In genomic region chr11:117633186-117633585, GRCh38 we compare ENCODE assay signal across 24 cellular contexts.
"Had no signal": no experiment of that assay in that cellular context is flagged by ENCODE, and none has a peak within 500 bp of the region (broad histone marks: within the 10 kb centered on the region; RNA-seq: fewer than 3 reads in every experiment).

No MANE protein-coding gene starts in this region.

- H3K4me1 Mint-ChIP-seq: activated CD4-positive, alpha-beta T cell treated with anti-CD3 and anti-CD28 coated beads, Interleukin-2, amount 10 ng/mL, durations not matched to agents 24 days and 14 days; T-cell had no signal

- H3K4me3 Mint-ChIP-seq: activated CD4-positive, alpha-beta memory T cell treated with anti-CD3 and anti-CD28 coated beads for 36 hours; activated CD4-positive, alpha-beta T cell treated with anti-CD3 and anti-CD28 coated beads, Interleukin-2, amount 10 ng/mL, durations not matched to agents 24 days and 14 days; activated T-helper 1 cell treated with anti-CD3 and anti-CD28 coated beads, Interleukin-12 subunit alpha, Interleukin-12 subunit beta, Interleukin-2, Interleukin-4 antibody, amounts not matched to agents 30 ng/mL and 10 ng/mL and 1 ng/mL, durations not matched to agents 14 hours and 24 hours and 36 hours; naive thymus-derived CD4-positive, alpha-beta T cell; T-cell had no signal

- H3K27ac Mint-ChIP-seq: activated CD4-positive, alpha-beta memory T cell treated with anti-CD3 and anti-CD28 coated beads for 36 hours; activated CD4-positive, alpha-beta T cell treated with anti-CD3 and anti-CD28 coated beads, Interleukin-2, amount 10 ng/mL, durations not matched to agents 24 days and 14 days; activated T-helper 1 cell treated with anti-CD3 and anti-CD28 coated beads, Interleukin-12 subunit alpha, Interleukin-12 subunit beta, Interleukin-2, Interleukin-4 antibody, amounts not matched to agents 30 ng/mL and 10 ng/mL and 1 ng/mL, durations not matched to agents 14 hours and 24 hours and 36 hours; naive thymus-derived CD4-positive, alpha-beta T cell; T-cell had no signal

- H3K4me1 ChIP-seq: breast epithelium, colonic mucosa, prostate gland had no signal

- H3K27me3 ChIP-seq: breast epithelium, colonic mucosa, ovary, tibial nerve had no signal

- H3K4me3 ChIP-seq: breast epithelium, colonic mucosa, ovary, prostate gland, tibial nerve had no signal

- H3K9me3 Mint-ChIP-seq: activated CD4-positive, alpha-beta memory T cell treated with anti-CD3 and anti-CD28 coated beads for 36 hours; activated CD4-positive, alpha-beta T cell treated with anti-CD3 and anti-CD28 coated beads, Interleukin-2, amount 10 ng/mL, durations not matched to agents 24 days and 14 days; activated T-helper 1 cell treated with anti-CD3 and anti-CD28 coated beads, Interleukin-12 subunit alpha, Interleukin-12 subunit beta, Interleukin-2, Interleukin-4 antibody, amounts not matched to agents 30 ng/mL and 10 ng/mL and 1 ng/mL, durations not matched to agents 14 hours and 24 hours and 36 hours; naive thymus-derived CD4-positive, alpha-beta T cell; T-cell had no signal

- ATAC-seq: esophagus mucosa; naive thymus-derived CD4-positive, alpha-beta T cell; T-cell had no signal

- H3K9me3 ChIP-seq: breast epithelium, colonic mucosa, ovary, prostate gland, tibial nerve had no signal

- H3K36me3 ChIP-seq: breast epithelium, colonic mucosa, ovary, prostate gland, tibial nerve had no signal

- DNase-seq: activated CD4-positive, alpha-beta memory T cell treated with anti-CD3 and anti-CD28 coated beads for 36 hours; activated CD4-positive, alpha-beta T cell treated with anti-CD3 and anti-CD28 coated beads, Interleukin-2, amount 10 ng/mL, durations not matched to agents 24 days and 14 days; activated CD4-positive, CD25-positive, alpha-beta regulatory T cell treated with anti-CD3 and anti-CD28 coated beads, Interleukin-2, amount 50 U/mL, for 72 hours; activated CD8-positive, alpha-beta memory T cell treated with anti-CD3 and anti-CD28 coated beads, Interleukin-2, amount 50 U/mL, for 4 hours; activated effector memory CD4-positive, alpha-beta T cell treated with anti-CD3 and anti-CD28 coated beads, Interleukin-2, amount 50 U/mL, for 16 hours; activated naive CD4-positive, alpha-beta T cell treated with anti-CD3 and anti-CD28 coated beads, Interleukin-2, amount 50 U/mL, for 16 hours; activated T-cell treated with anti-CD3 and anti-CD28 coated beads, Interleukin-2, amount 50 U/mL, for 1 hour; amniotic stem cell; cerebellar nuclear complex; colonic mucosa; effector memory CD4-positive, alpha-beta T cell; foreskin melanocyte; mammary epithelial cell; midbrain; naive thymus-derived CD4-positive, alpha-beta T cell; ovary; retina; stimulated activated naive CD4-positive, alpha-beta T cell; T-cell had no signal

- H3K27me3 Mint-ChIP-seq: activated CD4-positive, alpha-beta memory T cell treated with anti-CD3 and anti-CD28 coated beads for 36 hours had no signal

- H3K36me3 Mint-ChIP-seq: activated CD4-positive, alpha-beta memory T cell treated with anti-CD3 and anti-CD28 coated beads for 36 hours; naive thymus-derived CD4-positive, alpha-beta T cell; T-cell had no signal

- H3K27ac ChIP-seq: breast epithelium, colonic mucosa, ovary, prostate gland, tibial nerve had no signal
